In genomic region chr2:237307495-237307894, GRCh38 we compare ENCODE assay signal across 18 cellular contexts.
"Had no signal": no experiment of that assay in that cellular context is flagged by ENCODE, and none has a peak within 500 bp of the region (broad histone marks: within the 10 kb centered on the region; RNA-seq: fewer than 3 reads in every experiment).

No MANE protein-coding gene starts in this region.

- H3K4me3 ChIP-seq: body of pancreas, gastroesophageal sphincter, heart right ventricle, lung, stomach, thoracic aorta had no signal

- H3K4me1 ChIP-seq: body of pancreas had no signal

- H3K27me3 ChIP-seq: body of pancreas, gastroesophageal sphincter, heart right ventricle, stomach had no signal

- DNase-seq: activated B cell treated with CpG ODN at 0.5 μM for 24 hours; activated CD4-positive, alpha-beta T cell treated with anti-CD3 and anti-CD28 coated beads for 48 hours; activated effector memory CD4-positive, alpha-beta T cell treated with anti-CD3 and anti-CD28 coated beads, Interleukin-2, amount 50 U/mL, for 16 hours; activated T-cell treated with anti-CD3 and anti-CD28 coated beads, Interleukin-2, amount 50 U/mL, for 48 hours; body of pancreas; central memory CD4-positive, alpha-beta T cell; cortex of kidney; effector CD4-positive, alpha-beta T cell; heart right ventricle; naive B cell; stomach; T-helper 2 cell had no signal

- FAIRE-seq: TTC549 had no signal

- H3K27ac ChIP-seq: body of pancreas had no signal

- ATAC-seq: activated CD8-positive, alpha-beta T cell treated with anti-CD3 and anti-CD28 coated beads for 36 hours; activated naive CD4-positive, alpha-beta T cell treated with anti-CD3 and anti-CD28 coated beads, Interleukin-2, amount 50 U/mL, for 72 hours; body of pancreas; gastroesophageal sphincter had no signal

- H3K36me3 ChIP-seq: gastroesophageal sphincter, heart right ventricle, stomach, thoracic aorta had no signal

- H3K9me3 ChIP-seq: body of pancreas, stomach, thoracic aorta had no signal
